ENCODE assay signal across 8 cellular contexts in genomic region chr6:41442800-41443501, GRCh38.
DNase-seq lines count a peak whose midpoint lies in the region; ATAC-seq and TF ChIP-seq lines count a peak whose summit lies in the region.

No MANE protein-coding gene starts in this region.

- no peak for DNase-seq in GM12865 (ENCODE audit: low read depth)
- DNase-seq in PC-3 = no peak
- no peak for DNase-seq in foreskin keratinocyte
- peak; percentile 88 for DNase-seq in sciatic nerve (ENCODE audit: low spot score)
- DNase-seq in NCI-H2171 (lab: John Stamatoyannopoulos, UW) = no peak

- H4K20me1 ChIP-seq in PC-3 (ENCODE audit: low read length) = no peaks in the 10 kb centered on the region

- no peaks in the 10 kb centered on the region for H3K9me3 ChIP-seq in PC-3 (ENCODE audit: low read length)

- ATAC-seq in PC-3 (peak; percentile 24; the same call in 1 of the 2 replicates), foreskin keratinocyte (peak; percentile 12), sciatic nerve (peak; percentile 90), GM21515 (IDR thresholded peaks at IDR 0.05; ENCODE audit: unreplicated experiment) (no peak), GM21381 (IDR thresholded peaks at IDR 0.05; ENCODE audit: unreplicated experiment) (no peak), HG03439 (IDR thresholded peaks at IDR 0.05; ENCODE audit: unreplicated experiment) (no peak)

- TF ChIP-seq CTCF in GM12865 (IDR thresholded peaks at IDR 0.05; ENCODE audit: insufficient read depth, low read depth, low read length, missing control alignments) (peak; percentile 16), PC-3 (conservative IDR thresholded peaks at IDR 0.05; ENCODE audit: low read depth, low read length) (peak; percentile 60), foreskin keratinocyte (conservative IDR thresholded peaks at IDR 0.05) (peak; percentile 50)

- H3K4me1 ChIP-seq in PC-3 (ENCODE audit: insufficient read depth, low read length) = no peaks in the 10 kb centered on the region
- H3K4me1 ChIP-seq in foreskin keratinocyte = no peaks in the 10 kb centered on the region

- no peaks in the 10 kb centered on the region for H3F3A ChIP-seq in PC-3 (ENCODE audit: low read length, unreplicated experiment)

- no peaks in the 10 kb centered on the region for H3K79me2 ChIP-seq in PC-3 (ENCODE audit: low read length)

- BruUV-seq in PC-3 (replicated peaks; lab: Mats Ljungman, UMichigan) = no TSS peak

- CTCF ChIA-PET in PC-3 (lab: Charles Lee) = interaction anchor here (0.6 kb wide), 1 partner anchor 46 kb away, joined by 3 read pairs; no protein-coding TSS in a partner anchor

- POLR2A ChIA-PET in PC-3 (lab: Charles Lee; ENCODE audit: unreplicated experiment) = no interaction called here

- H3K9me2 ChIP-seq in PC-3 (replicated peaks; ENCODE audit: low read length) = no peaks in the 10 kb centered on the region

- peak overlapping the region; percentile 41; the same call in 1 of the 2 replicates for H3K4me2 ChIP-seq in PC-3 (ENCODE audit: low read length)

- intact Hi-C loops in PC-3 (cut with micrococcal nuclease) = no loop called here
- intact Hi-C loops in sciatic nerve (cut with DNase I) = no loop called here

- H3K27me3 ChIP-seq in PC-3 (ENCODE audit: low read length) = peaks cover 47% of the 10 kb centered on the region
- H3K27me3 ChIP-seq in foreskin keratinocyte = peaks cover 75% of the 10 kb centered on the region

- H3K4me3 ChIP-seq in GM12865 (ENCODE audit: low read depth, low read length) (no peak overlapping the region), PC-3 (ENCODE audit: low read length) (no peak overlapping the region)

- peak overlapping the region; percentile 45; the same call in 1 of the 2 replicates for H2AFZ ChIP-seq in PC-3 (ENCODE audit: low read length)

- H3K36me3 ChIP-seq in PC-3 (ENCODE audit: low read depth, low read length) = no peaks in the 10 kb centered on the region

- no peak overlapping the region for H3K27ac ChIP-seq in PC-3 (ENCODE audit: low read length)
- H3K27ac ChIP-seq in foreskin keratinocyte = no peak overlapping the region

- H3K9ac ChIP-seq in PC-3 (ENCODE audit: low read length) = no peak overlapping the region

Comparison
In these comparisons a context has a peak if more than half of its experiments do, and no peak if none do; other contexts are left out.
1. ATAC-seq: peak in PC-3 (single experiment), foreskin keratinocyte (single experiment) and sciatic nerve (single experiment); none in GM21515 (single experiment), GM21381 (single experiment) and HG03439 (single experiment).
2. Peak in every context shown above with its lines, with median percentiles within 50 percentile points of each other: CTCF ChIP-seq.